11 cellular contexts compared by ENCODE assay signal in genomic region chr16:79776243-79776884, GRCh38.
DNase-seq lines count a peak whose midpoint lies in the region; ATAC-seq and TF ChIP-seq lines count a peak whose summit lies in the region.
"Had no signal": no experiment of that assay in that cellular context is flagged by ENCODE, and none has a peak within 500 bp of the region (broad histone marks: within the 10 kb centered on the region; RNA-seq: fewer than 3 reads in every experiment).

No MANE protein-coding gene starts in this region.

- ATAC-seq in lung (ENCODE audit: insufficient read depth, low FRiP score) (no peak), omental fat pad (ENCODE audit: low FRiP score) (no peak)
- no peak for ATAC-seq in activated CD8-positive, alpha-beta T cell treated with anti-CD3 and anti-CD28 coated beads for 36 hours

- TF ChIP-seq CTCF in epithelial cell of esophagus (IDR thresholded peaks at IDR 0.05; ENCODE audit: insufficient read depth, low read depth, low read length, missing control alignments) = peak; percentile 24
- TF ChIP-seq CTCF in lung (IDR thresholded peaks at IDR 0.05; ENCODE audit: control extremely low read depth, extremely low read depth) = no peak
- TF ChIP-seq CTCF in type B pancreatic cell (conservative IDR thresholded peaks at IDR 0.05) = peak; percentile 45
- no peak for TF ChIP-seq CTCF in omental fat pad (IDR thresholded peaks at IDR 0.05)
- TF ChIP-seq CTCF in activated CD8-positive, alpha-beta T cell treated with anti-CD3 and anti-CD28 coated beads for 36 hours (IDR thresholded peaks at IDR 0.05) = no peak

- CTCF ChIA-PET in activated CD8-positive, alpha-beta T cell treated with anti-CD3 and anti-CD28 coated beads for 36 hours (lab: Charles Lee) = no interaction called here

- no peaks in the 10 kb centered on the region for H3K36me3 Mint-ChIP-seq in type B pancreatic cell
- no peaks in the 10 kb centered on the region for H3K36me3 Mint-ChIP-seq in activated CD8-positive, alpha-beta T cell treated with anti-CD3 and anti-CD28 coated beads for 36 hours (ENCODE audit: low read depth)
- H3K36me3 Mint-ChIP-seq: activated CD4-positive, alpha-beta memory T cell treated with anti-CD3 and anti-CD28 coated beads for 36 hours had no signal

- POLR2A ChIA-PET in activated CD8-positive, alpha-beta T cell treated with anti-CD3 and anti-CD28 coated beads for 36 hours (lab: Charles Lee) = no interaction called here

- H3K4me1 ChIP-seq in lung (ENCODE audit: control insufficient read depth in 2 of 2, insufficient read depth in 2 of 2, low read length in 2 of 2) = no peaks in the 10 kb centered on the region

- H3K27ac Mint-ChIP-seq in type B pancreatic cell = peak overlapping the region; percentile 8
- H3K27ac Mint-ChIP-seq in activated CD8-positive, alpha-beta T cell treated with anti-CD3 and anti-CD28 coated beads for 36 hours = no peak overlapping the region
- H3K27ac Mint-ChIP-seq: activated CD4-positive, alpha-beta memory T cell treated with anti-CD3 and anti-CD28 coated beads for 36 hours had no signal

- H3K9me3 ChIP-seq in lung (ENCODE audit: control insufficient read depth in 2 of 2, insufficient read depth in 1 of 2, low read length in 1 of 2) = no peaks in the 10 kb centered on the region
- H3K9me3 ChIP-seq: adrenal gland had no signal

- H3K9me3 Mint-ChIP-seq in type B pancreatic cell = no peaks in the 10 kb centered on the region
- H3K9me3 Mint-ChIP-seq in activated CD8-positive, alpha-beta T cell treated with anti-CD3 and anti-CD28 coated beads for 36 hours = no peaks in the 10 kb centered on the region
- H3K9me3 Mint-ChIP-seq: activated CD4-positive, alpha-beta memory T cell treated with anti-CD3 and anti-CD28 coated beads for 36 hours had no signal

- no peaks in the 10 kb centered on the region for H3K27me3 ChIP-seq in lung (ENCODE audit: control insufficient read depth, insufficient read depth)
- H3K27me3 ChIP-seq: adrenal gland had no signal

- peaks cover 20% of the 10 kb centered on the region for H3K4me1 Mint-ChIP-seq in type B pancreatic cell (ENCODE audit: unreplicated experiment)
- H3K4me1 Mint-ChIP-seq in activated CD8-positive, alpha-beta T cell treated with anti-CD3 and anti-CD28 coated beads for 36 hours (ENCODE audit: low read depth) = no peaks in the 10 kb centered on the region

- H3K27ac ChIP-seq in lung (ENCODE audit: low read depth in 1 of 2, low read length in 1 of 2) = no peak overlapping the region
- H3K27ac ChIP-seq: 22Rv1, adrenal gland had no signal

- intact Hi-C loops in activated CD8-positive, alpha-beta T cell treated with anti-CD3 and anti-CD28 coated beads for 36 hours (cut with micrococcal nuclease) = no loop called here

- DNase-seq in DMS 273 (lab: John Stamatoyannopoulos, UW; ENCODE audit: unreplicated experiment) (peak; percentile 30), DMS 273 treated with DMSO at 0.1 percent for 48 hours (lab: John Stamatoyannopoulos, UW) (no peak), epithelial cell of esophagus (ENCODE audit: low read depth) (peak; percentile 59), lung (ENCODE audit: low spot score) (peak; percentile 32), type B pancreatic cell (ENCODE audit: extremely low spot score, unreplicated experiment) (no peak), omental fat pad (ENCODE audit: low spot score) (no peak)
- DNase-seq in stimulated activated naive CD4-positive, alpha-beta T cell (lab: John Stamatoyannopoulos, UW) = no peak
- DNase-seq in activated CD8-positive, alpha-beta T cell treated with anti-CD3 and anti-CD28 coated beads for 36 hours = no peak
- DNase-seq: activated CD4-positive, alpha-beta memory T cell treated with anti-CD3 and anti-CD28 coated beads for 36 hours had no signal

- WGBS in lung, 2 donors = 65 to 70% methylated on average over 4 of the region's 4 CpGs

- peak overlapping the region; percentile 64 for H3K4me3 Mint-ChIP-seq in type B pancreatic cell
- no peak overlapping the region for H3K4me3 Mint-ChIP-seq in activated CD8-positive, alpha-beta T cell treated with anti-CD3 and anti-CD28 coated beads for 36 hours
- H3K4me3 Mint-ChIP-seq: activated CD4-positive, alpha-beta memory T cell treated with anti-CD3 and anti-CD28 coated beads for 36 hours had no signal

- no peaks in the 10 kb centered on the region for H3K27me3 Mint-ChIP-seq in type B pancreatic cell
- H3K27me3 Mint-ChIP-seq in activated CD8-positive, alpha-beta T cell treated with anti-CD3 and anti-CD28 coated beads for 36 hours = peaks cover 20% of the 10 kb centered on the region

- H3K4me3 ChIP-seq in epithelial cell of esophagus (ENCODE audit: low read length) (no peak overlapping the region), lung (no peak overlapping the region)
- H3K4me3 ChIP-seq: adrenal gland had no signal

- no peaks in the 10 kb centered on the region for H3K36me3 ChIP-seq in lung (ENCODE audit: control insufficient read depth in 2 of 2, insufficient read depth in 2 of 2, low read length in 2 of 2)
- H3K36me3 ChIP-seq: adrenal gland had no signal

Comparison
In these comparisons a context has a peak if more than half of its experiments do, and no peak if none do; other contexts are left out.
1. DNase-seq: peak in DMS 273 (single experiment), epithelial cell of esophagus (single experiment) and lung (single experiment); none in DMS 273 treated with DMSO at 0.1 percent for 48 hours (single experiment), type B pancreatic cell (single experiment), omental fat pad (single experiment), stimulated activated naive CD4-positive, alpha-beta T cell (0 of 6) and activated CD8-positive, alpha-beta T cell treated with anti-CD3 and anti-CD28 coated beads for 36 hours (single experiment).
2. CTCF ChIP-seq: peak in epithelial cell of esophagus (single experiment) and type B pancreatic cell (single experiment); none in lung (single experiment), omental fat pad (0 of 3) and activated CD8-positive, alpha-beta T cell treated with anti-CD3 and anti-CD28 coated beads for 36 hours (single experiment).